Comparison of ENCODE assay signal across 8 cellular contexts in the genomic region with DNA sequence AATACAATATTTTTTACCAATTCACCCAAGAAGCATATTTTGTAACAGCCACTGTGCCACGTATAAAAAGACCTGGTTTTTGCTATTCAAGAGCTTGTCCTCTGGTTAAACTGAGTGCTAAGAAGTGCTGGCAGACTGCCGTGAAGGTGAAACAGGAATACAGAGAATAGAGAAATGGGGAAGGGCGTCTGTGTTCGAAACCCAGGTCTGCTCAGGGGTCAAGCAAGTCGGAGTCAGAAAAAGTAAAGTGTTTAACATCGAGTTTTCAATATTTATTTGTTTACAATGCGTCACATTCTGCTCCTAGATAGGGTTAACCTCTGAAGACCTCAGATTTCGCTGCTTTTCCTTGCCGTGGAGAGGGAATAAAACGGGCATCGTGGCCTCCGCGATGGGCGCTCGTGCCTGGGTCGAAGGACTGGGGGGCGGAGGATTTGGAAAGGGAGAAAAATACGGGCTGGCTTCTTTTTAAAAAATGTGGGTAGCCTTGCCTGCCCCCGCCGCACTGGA. TPM values are rescaled to one million over a fixed set of nuclear protein-coding genes. Genes with fewer than 3 reads are reported as not detected.
DNase-seq lines count a peak whose midpoint lies in the region; TF ChIP-seq lines count a peak whose summit lies in the region.

No MANE protein-coding gene starts in this region.

- peak overlapping the region; percentile 59 for H3K4me3 Mint-ChIP-seq in T-helper 2 cell treated with Interferon-gamma antibody and Interleukin-4, amounts not matched to agents 5 μg/mL and 100 μg/mL, for 36 hours
- H3K4me3 Mint-ChIP-seq in activated CD4-positive, alpha-beta memory T cell treated with anti-CD3 and anti-CD28 coated beads for 36 hours, result peak overlapping the region; percentile 40

- TF ChIP-seq CTCF in stomach (IDR thresholded peaks at IDR 0.05), result no peak

- CTCF ChIA-PET in activated CD4-positive, alpha-beta memory T cell treated with anti-CD3 and anti-CD28 coated beads for 36 hours (lab: Charles Lee), result no interaction called here

- H3K4me1 ChIP-seq in iPS-18a (ENCODE audit: control insufficient read depth, low read depth, low read length), result peaks cover 39% of the 10 kb centered on the region
- H3K4me1 ChIP-seq in stomach, result peaks cover 6 to 23% (median 19%) of the 10 kb centered on the region in 4 donors

- H3K36me3 ChIP-seq in iPS-18a (ENCODE audit: control insufficient read depth, low read depth, low read length), result no peaks in the 10 kb centered on the region
- H3K36me3 ChIP-seq in stomach, result no peaks in the 10 kb centered on the region

- H3K9me3 ChIP-seq in iPS-18a (ENCODE audit: control insufficient read depth, low read depth, low read length), result peaks cover 4% of the 10 kb centered on the region
- peaks cover 0 to 8% (median 8%) of the 10 kb centered on the region in 4 donors for H3K9me3 ChIP-seq in stomach

- WGBS in stomach, 5 donors, result 5 to 12% (median 10%) methylated on average over 20 of the region's 20 CpGs

- H3K4me1 Mint-ChIP-seq in T-helper 2 cell treated with Interferon-gamma antibody and Interleukin-4, amounts not matched to agents 5 μg/mL and 100 μg/mL, for 36 hours (ENCODE audit: low read depth), result peaks cover 12% of the 10 kb centered on the region
- H3K4me1 Mint-ChIP-seq in activated CD4-positive, alpha-beta memory T cell treated with anti-CD3 and anti-CD28 coated beads for 36 hours (ENCODE audit: low read depth), result peaks cover 34% of the 10 kb centered on the region

- H3K27ac ChIP-seq in iPS-18a (ENCODE audit: low read length) (no peak overlapping the region), stomach (no peak overlapping the region)

- peaks cover 55% of the 10 kb centered on the region for H3K27me3 Mint-ChIP-seq in T-helper 2 cell treated with Interferon-gamma antibody and Interleukin-4, amounts not matched to agents 5 μg/mL and 100 μg/mL, for 36 hours (ENCODE audit: low read depth)
- H3K27me3 Mint-ChIP-seq in activated CD4-positive, alpha-beta memory T cell treated with anti-CD3 and anti-CD28 coated beads for 36 hours, result peaks cover 43% of the 10 kb centered on the region

- intact Hi-C loops in activated CD4-positive, alpha-beta memory T cell treated with anti-CD3 and anti-CD28 coated beads for 36 hours (cut with micrococcal nuclease), result loop anchor here (5.0 kb wide), 1 partner anchor 83 kb away; no protein-coding TSS in a partner anchor
- intact Hi-C loops in stomach (cut with DNase I; ENCODE audit: low total_unique reads), result no loop called here

- POLR2A ChIA-PET in activated CD4-positive, alpha-beta memory T cell treated with anti-CD3 and anti-CD28 coated beads for 36 hours (lab: Charles Lee), result no interaction called here

- H3K9ac ChIP-seq in iPS-18a (ENCODE audit: low read length), result peak overlapping the region; percentile 53

- peaks cover 4% of the 10 kb centered on the region for H3K9me3 Mint-ChIP-seq in T-helper 2 cell treated with Interferon-gamma antibody and Interleukin-4, amounts not matched to agents 5 μg/mL and 100 μg/mL, for 36 hours
- H3K9me3 Mint-ChIP-seq in activated CD4-positive, alpha-beta memory T cell treated with anti-CD3 and anti-CD28 coated beads for 36 hours, result peaks cover 4% of the 10 kb centered on the region

- H3K4me3 ChIP-seq in iPS-18a (ENCODE audit: low read length) (peak overlapping the region; percentile 78), stomach (peak overlapping the region; percentile 54 to 76 (median 62))

- no peak overlapping the region for H3K27ac Mint-ChIP-seq in T-helper 2 cell treated with Interferon-gamma antibody and Interleukin-4, amounts not matched to agents 5 μg/mL and 100 μg/mL, for 36 hours
- no peak overlapping the region for H3K27ac Mint-ChIP-seq in activated CD4-positive, alpha-beta memory T cell treated with anti-CD3 and anti-CD28 coated beads for 36 hours

- TF ChIP-seq POLR2A in stomach (IDR thresholded peaks at IDR 0.05), result no peak

- no peak for TF ChIP-seq EP300 in stomach (IDR thresholded peaks at IDR 0.05)

- DNase-seq in T-helper 2 cell treated with Interferon-gamma antibody and Interleukin-4, amounts not matched to agents 5 μg/mL and 100 μg/mL, for 36 hours (ENCODE audit: low spot score), result no peak
- DNase-seq in T-helper 2 cell (no peak), stomach (no peak), OCI-M1 (lab: John Stamatoyannopoulos, UW) (no peak), DMS114 treated with DMSO at 0.1 percent for 48 hours (lab: John Stamatoyannopoulos, UW; ENCODE audit: unreplicated experiment) (no peak), dedifferentiated amniotic fluid mesenchymal stem cell (ENCODE audit: extremely low spot score) (no peak)
- no peak for DNase-seq in activated CD4-positive, alpha-beta memory T cell treated with anti-CD3 and anti-CD28 coated beads for 36 hours

- H3K36me3 Mint-ChIP-seq in T-helper 2 cell treated with Interferon-gamma antibody and Interleukin-4, amounts not matched to agents 5 μg/mL and 100 μg/mL, for 36 hours (ENCODE audit: low read depth), result no peaks in the 10 kb centered on the region
- peaks cover under 1% of the 10 kb centered on the region for H3K36me3 Mint-ChIP-seq in activated CD4-positive, alpha-beta memory T cell treated with anti-CD3 and anti-CD28 coated beads for 36 hours

- H3K27me3 ChIP-seq in iPS-18a (ENCODE audit: control insufficient read depth, insufficient read depth, low read length) (peaks cover 36% of the 10 kb centered on the region), stomach (peaks cover 8 to 87% (median 26%) of the 10 kb centered on the region in 3 donors)

RNA-seq across cellular contexts. Expression of a gene that starts 1.2 kb away (rescaled TPM):
- total RNA-seq in activated CD4-positive, alpha-beta memory T cell treated with anti-CD3 and anti-CD28 coated beads for 36 hours, result under 1 TPM; 0.67 to 0.94 TPM
- total RNA-seq in stomach, result 10 to 100 TPM in 1 of 5 donors, 1 to 10 TPM in 3, not detected in 1; 5.3 to 19.6 (median 6.0) TPM
- 1 to 10 TPM in 1 of 3 donors, under 1 TPM in 2; 0.68 to 1.1 (median 0.90) TPM for polyA plus RNA-seq in stomach
